8 cellular contexts compared by ENCODE assay signal in the genomic region with DNA sequence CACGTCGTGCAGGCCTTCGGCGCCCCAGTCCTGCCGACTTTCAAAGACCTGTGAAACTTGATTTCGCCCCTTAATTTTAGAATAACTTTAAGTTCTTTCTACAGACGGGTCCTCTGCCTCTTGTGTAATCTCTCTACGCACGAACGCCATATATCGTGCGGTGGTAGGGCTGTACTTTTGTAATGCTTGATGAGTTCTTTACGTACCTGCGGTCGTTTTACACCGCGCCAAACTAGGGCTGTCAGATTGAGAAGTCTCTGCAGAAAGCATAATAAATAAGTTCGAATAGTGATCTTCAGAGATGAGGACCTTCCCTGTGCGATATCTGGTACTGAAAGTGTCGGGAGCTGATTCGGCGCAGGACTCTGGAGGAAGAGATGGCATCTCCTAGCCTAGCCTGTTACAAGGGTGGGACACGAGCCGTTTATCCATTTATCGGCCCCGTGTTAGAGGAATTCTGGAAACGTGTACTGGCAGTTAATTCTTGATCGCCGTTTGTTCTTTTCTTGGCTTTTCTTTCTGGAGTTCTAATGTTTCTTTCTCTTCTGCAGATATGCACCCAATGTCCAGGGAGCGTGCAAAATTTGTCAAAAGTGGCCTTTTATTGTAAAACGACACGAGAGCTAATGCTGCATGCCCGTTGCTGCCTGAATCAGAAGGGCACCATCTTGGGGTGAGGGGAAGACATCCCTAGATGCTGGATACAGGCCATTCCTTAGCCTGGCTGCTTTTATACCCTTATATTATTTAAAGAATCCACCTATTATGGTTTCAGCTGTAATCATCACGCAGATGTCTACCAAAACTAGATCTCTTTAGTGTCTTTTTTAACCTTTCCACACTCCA. TPM values are rescaled to one million over a fixed set of nuclear protein-coding genes. Genes with fewer than 3 reads are reported as not detected.
DNase-seq lines count a peak whose midpoint lies in the region; ATAC-seq and TF ChIP-seq lines count a peak whose summit lies in the region.

No MANE protein-coding gene starts in this region.

- peaks cover 46% of the 10 kb centered on the region for H3K4me1 Mint-ChIP-seq in stimulated activated naive CD8-positive, alpha-beta T cell treated with anti-CD3 and anti-CD28 coated beads, Interleukin-15, Interleukin-2, amounts not matched to agents 100 ng/mL and 50 ng/mL, for 24 hours (ENCODE audit: low read depth)

- 7 to 8% methylated on average over 32 to 34 of the region's 34 CpGs for WGBS in body of pancreas, 2 donors

- H3K27me3 ChIP-seq in RWPE2 (ENCODE audit: insufficient read depth, poor library complexity, severe bottlenecking) (no peaks in the 10 kb centered on the region), body of pancreas (no peaks in the 10 kb centered on the region), kidney epithelial cell (ENCODE audit: control insufficient read depth, insufficient read depth, low read length) (no peaks in the 10 kb centered on the region)

- intact Hi-C loops in body of pancreas (cut with DNase I), result no loop called here

- H3K4me1 ChIP-seq in RWPE2 (ENCODE audit: insufficient read depth, poor library complexity, severe bottlenecking) (no peaks in the 10 kb centered on the region), body of pancreas (peaks cover 26% of the 10 kb centered on the region)

- TF ChIP-seq POLR2A in body of pancreas (IDR thresholded peaks at IDR 0.05), result no peak

- H3K36me3 ChIP-seq in RWPE2 (ENCODE audit: low read depth) (peaks cover 55% of the 10 kb centered on the region), body of pancreas (replicated peaks in 1 of 2; ENCODE audit: insufficient read depth in 1 of 2, low read depth in 2 of 2) (peaks cover 0 to 2% of the 10 kb centered on the region in 2 donors), kidney epithelial cell (ENCODE audit: control insufficient read depth, insufficient read depth, low read length) (no peaks in the 10 kb centered on the region)

- no peaks in the 10 kb centered on the region for H3K9me3 Mint-ChIP-seq in stimulated activated naive CD8-positive, alpha-beta T cell treated with anti-CD3 and anti-CD28 coated beads, Interleukin-15, Interleukin-2, amounts not matched to agents 100 ng/mL and 50 ng/mL, for 24 hours

- H3K36me3 Mint-ChIP-seq in stimulated activated naive CD8-positive, alpha-beta T cell treated with anti-CD3 and anti-CD28 coated beads, Interleukin-15, Interleukin-2, amounts not matched to agents 100 ng/mL and 50 ng/mL, for 24 hours (ENCODE audit: low read depth), result peaks cover 58% of the 10 kb centered on the region

- peak overlapping the region; percentile 100 for H3K27ac Mint-ChIP-seq in stimulated activated naive CD8-positive, alpha-beta T cell treated with anti-CD3 and anti-CD28 coated beads, Interleukin-15, Interleukin-2, amounts not matched to agents 100 ng/mL and 50 ng/mL, for 24 hours

- no peak for TF ChIP-seq CTCF in RWPE2 (IDR thresholded peaks at IDR 0.05; ENCODE audit: poor library complexity, severe bottlenecking)
- no peak for TF ChIP-seq CTCF in body of pancreas (IDR thresholded peaks at IDR 0.05)
- no peak for TF ChIP-seq CTCF in kidney epithelial cell (IDR thresholded peaks at IDR 0.05; ENCODE audit: insufficient read depth, low read length, poor library complexity, severe bottlenecking)

- peak in 2 of 3 experiments; percentile 18 to 30 for DNase-seq in stimulated activated CD4-positive, alpha-beta T cell treated with anti-CD3 and anti-CD28 coated beads, TNF-alpha, amount 100 ng/mL, for 24 hours (ENCODE audit: low read depth in 3 of 3)
- DNase-seq in stimulated activated CD4-positive, alpha-beta T cell treated with anti-CD3 and anti-CD28 coated beads, Interleukin-4, amount 100 ng/mL, for 1 hour, result no peak
- DNase-seq in RWPE2 (ENCODE audit: low spot score), result no peak
- peak in 1 of 4 donors; percentile 49 for DNase-seq in body of pancreas
- no peak for DNase-seq in kidney epithelial cell (ENCODE audit: low read depth)
- no peak for DNase-seq in H4 (ENCODE audit: low spot score)

- peak overlapping the region; percentile 58 for H3K27ac ChIP-seq in RWPE2 (ENCODE audit: poor library complexity, severe bottlenecking)
- H3K27ac ChIP-seq in body of pancreas, result peak overlapping the region; percentile 83 to 97 (median 92)

- H3K4me3 Mint-ChIP-seq in stimulated activated naive CD8-positive, alpha-beta T cell treated with anti-CD3 and anti-CD28 coated beads, Interleukin-15, Interleukin-2, amounts not matched to agents 100 ng/mL and 50 ng/mL, for 24 hours, result peak overlapping the region; percentile 96

- H3K4me3 ChIP-seq in RWPE2 (ENCODE audit: severe bottlenecking), result peak overlapping the region; percentile 79
- H3K4me3 ChIP-seq in body of pancreas, result peak overlapping the region; percentile 64 to 66
- H3K4me3 ChIP-seq in kidney epithelial cell (ENCODE audit: low read depth, low read length), result peak overlapping the region; percentile 73

- peak; percentile 13 for ATAC-seq in HG03378 (IDR thresholded peaks at IDR 0.05; ENCODE audit: unreplicated experiment)
- peak; percentile 13 for ATAC-seq in RWPE2 (ENCODE audit: low read depth)
- ATAC-seq in body of pancreas, result peak; percentile 13

- H3K27me3 Mint-ChIP-seq in stimulated activated naive CD8-positive, alpha-beta T cell treated with anti-CD3 and anti-CD28 coated beads, Interleukin-15, Interleukin-2, amounts not matched to agents 100 ng/mL and 50 ng/mL, for 24 hours, result no peaks in the 10 kb centered on the region

- H3K9me3 ChIP-seq in RWPE2 (ENCODE audit: severe bottlenecking) (no peaks in the 10 kb centered on the region), body of pancreas (no peaks in the 10 kb centered on the region)

RNA-seq across cellular contexts. Expression of a gene that starts 0.8 kb away (rescaled TPM):
- 10 to 100 TPM; 17.4 to 34.6 TPM for total RNA-seq in body of pancreas
- total RNA-seq in kidney epithelial cell, result 52.1 and 67.7 TPM in 2 replicates
- 22.6 and 26.2 TPM in 2 replicates for total RNA-seq in H4 (2014; rRNA removed; shearing (Covaris generic))

RNA-seq across cellular contexts. Expression of a gene that starts 1.0 kb away (rescaled TPM):
- total RNA-seq in body of pancreas (10 to 100 TPM; 69.2 to 75.0 TPM), kidney epithelial cell (146 and 161 TPM in 2 replicates)
- total RNA-seq in H4 (2014; rRNA removed; shearing (Covaris generic)), result 196 and 202 TPM in 2 replicates

RNA-seq across cellular contexts. Expression of a gene that starts 4.3 kb away (rescaled TPM):
- total RNA-seq in body of pancreas (10 to 100 TPM; 18.4 to 36.9 TPM), kidney epithelial cell (60.0 and 63.5 TPM in 2 replicates)
- 4.7 and 6.9 TPM in 2 replicates for total RNA-seq in H4 (2014; rRNA removed; shearing (Covaris generic))

RNA-seq across cellular contexts. Expression of a gene that starts 50.0 kb away (rescaled TPM):
- total RNA-seq in body of pancreas, result not detected
- 0.08 and 0.27 TPM in 2 replicates for total RNA-seq in kidney epithelial cell
- 0.46 and 0.49 TPM in 2 replicates for total RNA-seq in H4 (2014; rRNA removed; shearing (Covaris generic))

Comparison
In these comparisons a context has a peak if more than half of its experiments do, and no peak if none do; other contexts are left out.
1. DNase-seq: peak in stimulated activated CD4-positive, alpha-beta T cell treated with anti-CD3 and anti-CD28 coated beads, TNF-alpha, amount 100 ng/mL, for 24 hours (2 of 3); none in stimulated activated CD4-positive, alpha-beta T cell treated with anti-CD3 and anti-CD28 coated beads, Interleukin-4, amount 100 ng/mL, for 1 hour (single experiment), RWPE2 (single experiment), kidney epithelial cell (single experiment) and H4 (single experiment).
2. Peak in every context shown above with its lines, with median percentiles within 50 percentile points of each other: ATAC-seq and H3K4me3 ChIP-seq.